26 cellular contexts compared by ENCODE assay signal in the genomic region with DNA sequence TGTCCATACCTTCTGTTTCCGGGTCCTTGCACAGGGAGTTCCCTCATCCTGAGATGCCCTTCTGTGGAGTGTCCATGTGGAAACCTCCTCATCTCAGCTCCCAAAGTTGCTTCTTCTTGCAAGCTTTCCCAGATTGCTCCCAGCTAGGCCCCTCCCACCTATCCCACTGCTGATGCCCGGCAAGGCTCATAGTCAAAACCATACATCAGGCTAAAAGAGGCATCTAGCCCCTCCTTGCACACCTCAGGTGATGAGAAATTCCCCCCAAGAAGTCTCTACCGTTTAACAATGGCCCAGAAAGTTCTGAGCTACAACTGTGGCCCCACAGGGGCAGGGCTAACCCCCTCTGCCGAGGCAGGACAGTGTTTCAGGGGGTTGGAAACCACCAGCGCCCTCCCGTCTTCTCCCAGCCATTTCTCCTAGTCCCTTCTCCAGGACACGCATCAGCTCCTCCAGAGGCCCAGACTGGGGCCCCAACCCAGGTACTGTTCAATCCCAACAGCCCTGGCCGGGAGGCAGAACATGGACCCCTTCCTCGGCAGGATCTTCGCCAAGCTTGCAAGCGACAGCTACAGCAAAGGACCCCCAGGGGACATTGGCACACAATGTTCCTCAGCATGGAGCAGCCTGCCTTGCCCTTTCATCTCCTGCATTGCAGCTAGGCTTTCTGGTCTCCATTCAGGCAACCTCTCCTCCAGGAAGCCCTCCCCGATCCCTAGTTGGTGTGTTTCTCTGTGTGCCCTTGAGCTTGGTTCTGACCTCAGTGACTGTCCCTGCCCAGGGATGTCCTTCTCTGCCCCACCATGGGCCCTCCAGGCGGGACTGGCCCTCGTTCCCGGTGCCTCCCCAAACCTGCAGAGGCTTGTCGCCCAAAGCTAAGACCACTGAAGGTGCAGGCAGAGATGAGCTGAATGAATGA. TPM values are rescaled to one million over a fixed set of nuclear protein-coding genes. Genes with fewer than 3 reads are reported as not detected.
A peak's percentile ranks its signal among the peaks of the same experiment; 100 is the strongest.
DNase-seq lines count a peak whose midpoint lies in the region; ATAC-seq, FAIRE-seq and TF ChIP-seq lines count a peak whose summit lies in the region.
"Had no signal": no experiment of that assay in that cellular context is flagged by ENCODE, and none has a peak within 500 bp of the region (broad histone marks: within the 10 kb centered on the region; RNA-seq: fewer than 3 reads in every experiment).

No MANE protein-coding gene starts in this region.

- CTCF ChIA-PET in K562 (lab: Yijun Ruan, JAX; ENCODE audit: low intra/inter-chr PET ratio): no interaction called here

- H2AFZ ChIP-seq in K562 (ENCODE audit: low read depth, low read length): no peak overlapping the region
- H2AFZ ChIP-seq: PC-9 had no signal

- H3K27ac ChIP-seq in right atrium auricular region (no peak overlapping the region), K562 (ENCODE audit: extremely low read depth, low read depth, low read length) (no peak overlapping the region), lower lobe of right lung (no peak overlapping the region), spleen (no peak overlapping the region)
- H3K27ac ChIP-seq: BLaER1, body of pancreas, PC-9, tibial nerve had no signal

- BruUV-seq in K562 (replicated peaks; lab: Mats Ljungman, UMichigan): no TSS peak

- POLR2A ChIA-PET in K562 (lab: Yijun Ruan, JAX): interaction anchor here (0.6 kb wide), 1 partner anchor 25 kb away, joined by 3 read pairs; no protein-coding TSS in a partner anchor

- in situ Hi-C loops in K562 (cut with MboI): no loop called here

- peaks cover 0 to 10% of the 10 kb centered on the region in 2 donors for H3K4me1 ChIP-seq in right atrium auricular region
- peaks cover 0 to 13% of the 10 kb centered on the region in 2 experiments; a peak in 3 of 5 replicates for H3K4me1 ChIP-seq in K562 (replicated peaks in 1 of 2; ENCODE audit: control insufficient read depth in 2 of 2, insufficient read depth in 2 of 2, low read length in 2 of 2)
- peaks cover 1% of the 10 kb centered on the region for H3K4me1 ChIP-seq in lower lobe of right lung
- H3K4me1 ChIP-seq in spleen: peaks cover under 1 to 11% (median 5%) of the 10 kb centered on the region in 6 donors

- TF ChIP-seq CTCF in right atrium auricular region (IDR thresholded peaks at IDR 0.05) (no peak), K562 (IDR thresholded peaks at IDR 0.05 in 2 of 3, conservative IDR thresholded peaks at IDR 0.05 in 1 of 3; ENCODE audit: insufficient read depth in 2 of 3, low read depth in 1 of 3, low read length in 3 of 3) (no peak), lower lobe of right lung (IDR thresholded peaks at IDR 0.05) (no peak), spleen (IDR thresholded peaks at IDR 0.05 in 8 of 11, conservative IDR thresholded peaks at IDR 0.05 in 3 of 11) (no peak)

- TF ChIP-seq POLR2A in K562 (conservative IDR thresholded peaks at IDR 0.05) (no peak), spleen (IDR thresholded peaks at IDR 0.05) (no peak)

- H3K36me3 ChIP-seq in right atrium auricular region: no peaks in the 10 kb centered on the region
- H3K36me3 ChIP-seq in K562 (ENCODE audit: control insufficient read depth, insufficient read depth, low read length): no peaks in the 10 kb centered on the region
- no peaks in the 10 kb centered on the region for H3K36me3 ChIP-seq in lower lobe of right lung
- no peaks in the 10 kb centered on the region for H3K36me3 ChIP-seq in spleen
- H3K36me3 ChIP-seq: BLaER1, tibial nerve had no signal

- no peak for ATAC-seq in Right ventricle myocardium inferior
- no peak for ATAC-seq in K562
- no peak for ATAC-seq in lower lobe of right lung
- ATAC-seq in HG02798 (IDR thresholded peaks at IDR 0.05; ENCODE audit: poor library complexity, unreplicated experiment): no peak
- ATAC-seq: activated naive CD8-positive, alpha-beta T cell treated with anti-CD3 and anti-CD28 coated beads, Interleukin-2, amount 50 U/mL, for 24 hours; body of pancreas had no signal

- 0% methylated on average over 11 of the region's 16 CpGs for WGBS in K562 (ENCODE audit: insufficient coverage, low coverage, missing lambda C conversion rate)
- WGBS in spleen, 5 donors: 85 to 95% (median 87%) methylated on average over 12 to 16 of the region's 16 CpGs

- no peak for FAIRE-seq in K562 (lab: Jason Lieb, UNC)
- FAIRE-seq: small intestine had no signal

- DNase-seq in Right ventricle myocardium inferior (ENCODE audit: missing footprints) (peak; percentile 41), right atrium auricular region (ENCODE audit: low spot score) (no peak), K562 (ENCODE audit: extremely low read depth in 1 of 4, low spot score in 3 of 4) (no peak), lower lobe of right lung (peak; percentile 24), spleen (peak; percentile 61), D341Med (ENCODE audit: low spot score) (no peak)
- no peak for DNase-seq in stimulated activated CD4-positive, alpha-beta T cell treated with anti-CD3 and anti-CD28 coated beads, Interleukin-4, amount 100 ng/mL, for 24 hours
- DNase-seq: activated CD4-positive, alpha-beta memory T cell treated with anti-CD3 and anti-CD28 coated beads, Interleukin-2, amount 10 ng/mL, durations not matched to agents 7 days and 5 days; activated CD4-positive, CD25-positive, alpha-beta regulatory T cell; activated gamma-delta T cell; activated naive CD8-positive, alpha-beta T cell treated with anti-CD3 and anti-CD28 coated beads, Interleukin-2, amount 50 U/mL, for 24 hours; cerebellar nuclear complex; DMS53; H9; NCI-H1092 treated with DMSO at 0.1 percent for 48 hours; NCI-H1930; NCI-H526; nephron progenitor cell; PC-9; SIG-M5; small intestine; stimulated activated CD4-positive, alpha-beta T cell treated with anti-CD3 and anti-CD28 coated beads, Interleukin-1b, Interleukin-23, amount 100 ng/mL, for 48 hours had no signal

- no peak for TF ChIP-seq RAD21 in K562 (CRISPR knock-in tag; conservative IDR thresholded peaks at IDR 0.05 in 1 of 2, IDR thresholded peaks at IDR 0.05 in 1 of 2)

- no peak for TF ChIP-seq EP300 in K562 (IDR thresholded peaks at IDR 0.05; ENCODE audit: low read length)

- no peak overlapping the region for H3K4me3 ChIP-seq in right atrium auricular region
- H3K4me3 ChIP-seq in K562: no peak overlapping the region
- H3K4me3 ChIP-seq in lower lobe of right lung: no peak overlapping the region
- H3K4me3 ChIP-seq in spleen: no peak overlapping the region
- H3K4me3 ChIP-seq: BLaER1, body of pancreas, PC-9, tibial nerve had no signal

- no peaks in the 10 kb centered on the region for H3K9me1 ChIP-seq in K562 (ENCODE audit: control insufficient read depth, insufficient read depth, low read length)

- no peaks in the 10 kb centered on the region for H4K20me1 ChIP-seq in K562 (replicated peaks; ENCODE audit: control insufficient read depth, insufficient read depth, low read length)

- H3K27me3 ChIP-seq in right atrium auricular region (no peaks in the 10 kb centered on the region), K562 (ENCODE audit: control insufficient read depth in 2 of 2, insufficient read depth in 2 of 2, low read length in 2 of 2) (peaks cover 16 to 66% of the 10 kb centered on the region in 2 experiments; a peak in 4 of 5 replicates), lower lobe of right lung (ENCODE audit: low read depth) (peaks cover 41% of the 10 kb centered on the region), spleen (replicated peaks in 1 of 7) (peaks cover 0 to 67% (median 13%) of the 10 kb centered on the region in 7 donors)
- H3K27me3 ChIP-seq: body of pancreas had no signal

- H3K9me3 ChIP-seq in right atrium auricular region (no peaks in the 10 kb centered on the region), K562 (replicated peaks; ENCODE audit: control insufficient read depth, insufficient read depth, low read depth, low read length) (no peaks in the 10 kb centered on the region), lower lobe of right lung (no peaks in the 10 kb centered on the region), spleen (no peaks in the 10 kb centered on the region)
- H3K9me3 ChIP-seq: BLaER1, body of pancreas, tibial nerve had no signal

- H3K4me2 ChIP-seq in K562 (ENCODE audit: insufficient read depth, low read length): no peak overlapping the region
- H3K4me2 ChIP-seq: BLaER1, PC-9 had no signal

- intact Hi-C loops in Right ventricle myocardium inferior (cut with DNase I): no loop called here
- intact Hi-C loops in K562 (cut with micrococcal nuclease): no loop called here
- intact Hi-C loops in lower lobe of right lung (cut with DNase I): no loop called here
- intact Hi-C loops in spleen (cut with DNase I; ENCODE audit: low total_unique reads): no loop called here

- H3K9ac ChIP-seq in K562 (ENCODE audit: insufficient read depth in 1 of 2, low read depth in 2 of 2, low read length in 2 of 2): no peak overlapping the region
- H3K9ac ChIP-seq: BLaER1 had no signal

- H3K79me2 ChIP-seq in K562 (ENCODE audit: control insufficient read depth, insufficient read depth, low read length): no peaks in the 10 kb centered on the region

TF ChIP-seq in K562, 482 proteins besides CTCF, POLR2A, EP300 and RAD21:
- TF ChIP-seq KDM5B (IDR thresholded peaks at IDR 0.05; ENCODE audit: insufficient replicate concordance, low read depth, low read length) (no peak), ZFP36 (IDR thresholded peaks at IDR 0.05; ENCODE audit: low read depth, low read length, partially characterized antibody) (peak; percentile 33)
TF ChIP-seq in K562: peak in this region for 1.

RNA-seq across cellular contexts. Expression of a gene that starts 4.5 kb away (rescaled TPM):
- total RNA-seq in Right ventricle myocardium inferior (0.68 TPM), right atrium auricular region (1 to 10 TPM in 1 of 2 donors, under 1 TPM in 1; 0.93 to 5.7 TPM), K562 (2014; rRNA removed) (0.20 and 0.68 TPM in 2 replicates), K562 (2014; rRNA removed; fragmentation: Illumina TruSeq; extraction: Trizol) (0.10 TPM in 1 of 2 replicates, not detected in the other), K562 (2015; rRNA removed; fragmentation: Illumina TruSeq; extraction: Trizol) (0.11 and 0.40 TPM in 2 replicates), K562 (2021) (0.55 and 1.1 TPM in 2 replicates), lower lobe of right lung (1.3 TPM), spleen (10 to 100 TPM in 1 of 7 donors, 1 to 10 TPM in 6; 3.8 to 10.0 (median 5.9) TPM)
- total RNA-seq in K562 (2011; cell fraction: chromatin; rRNA removed; ENCODE audit: low replicate concordance): 1.2 and 3.3 TPM in 2 replicates
- 0.53 and 2.2 TPM in 2 replicates for total RNA-seq in K562 (2011; cell fraction: nucleolus; rRNA removed)
- total RNA-seq in K562 (2011; cell fraction: nucleoplasm; rRNA removed): 0.31 and 0.95 TPM in 2 replicates
- polyA plus RNA-seq in K562 (2011; rRNA removed) (0.54 and 1.4 TPM in 2 replicates), K562 (2014; fragmentation: Illumina TruSeq; extraction: Trizol) (0.07 and 0.50 TPM in 2 replicates), K562 (2014; fragmentation: Nextera tagmentation; extraction: Ambion mirVana) (not detected), K562 (2014; rRNA removed) (0.62 and 1.7 TPM in 2 replicates), spleen (1 to 10 TPM; 1.8 to 6.9 (median 4.1) TPM)
- polyA plus RNA-seq in K562 (2011; cell fraction: cytosol; rRNA removed): 1.5 TPM in 2 replicates
- 5.2 and 5.3 TPM in 2 replicates for polyA plus RNA-seq in K562 (2011; cell fraction: nucleus; rRNA removed)
- 0.25 and 0.51 TPM in 2 replicates for polyA plus RNA-seq in K562 (2012)
- 0.45 and 1.1 TPM in 2 replicates for polyA minus RNA-seq in K562 (2011; rRNA and poly(A)+ RNA removed)
- polyA minus RNA-seq in K562 (2011; cell fraction: cytosol; rRNA and poly(A)+ RNA removed): 0.86 and 2.7 TPM in 2 replicates
- polyA minus RNA-seq in K562 (2011; cell fraction: nucleus; rRNA and poly(A)+ RNA removed): 0.81 and 1.3 TPM in 2 replicates
- total RNA-seq: PC-9 had no signal

Comparison
In these comparisons a context has a peak if more than half of its experiments do, and no peak if none do; other contexts are left out.
1. DNase-seq: peak in Right ventricle myocardium inferior (single experiment), lower lobe of right lung (single experiment) and spleen (single experiment); none in right atrium auricular region (single experiment), K562 (0 of 4), stimulated activated CD4-positive, alpha-beta T cell treated with anti-CD3 and anti-CD28 coated beads, Interleukin-4, amount 100 ng/mL, for 24 hours (single experiment) and D341Med (single experiment).